ENCODE assay signal across 11 cellular contexts in genomic region chr15:83483612-83484011, GRCh38. TPM values are rescaled to one million over a fixed set of nuclear protein-coding genes. Genes with fewer than 3 reads are reported as not detected.
"Had no signal": no experiment of that assay in that cellular context is flagged by ENCODE, and none has a peak within 500 bp of the region (broad histone marks: within the 10 kb centered on the region; RNA-seq: fewer than 3 reads in every experiment).

No MANE protein-coding gene starts in this region.

- H3K4me2 ChIP-seq: GM23338 had no signal

- H3K36me3 ChIP-seq: HAP-1 had no signal

- H3K4me3 ChIP-seq: GM23248, GM23338, HAP-1 had no signal

- ATAC-seq: GM23338, HCT116 had no signal

- H2AFZ ChIP-seq: GM23248, GM23338 had no signal

- H3K9ac ChIP-seq: GM23248 had no signal

- H3K4me1 ChIP-seq: HAP-1 had no signal

- FAIRE-seq: H1, H54 had no signal

- DNase-seq: GM23248, GOT3, H7, H9, HCEC 1CT, HFFc6 had no signal

- H3K27ac ChIP-seq: GM23248 had no signal

RNA-seq across cellular contexts. Expression of gene SH3GL3, which starts 36.5 kb away (rescaled TPM):
- total RNA-seq: GM23248, HFFc6 had no signal
